Comparison of ENCODE assay signal across 8 cellular contexts in genomic region chr4:140252742-140253555, GRCh38.
DNase-seq lines count a peak whose midpoint lies in the region; ATAC-seq, FAIRE-seq and TF ChIP-seq lines count a peak whose summit lies in the region.

No MANE protein-coding gene starts in this region.

- peaks cover 6% of the 10 kb centered on the region for H3K27me3 Mint-ChIP-seq in activated naive CD4-positive, alpha-beta T cell treated with anti-CD3 and anti-CD28 coated beads for 36 hours (ENCODE audit: low read depth)

- no peaks in the 10 kb centered on the region for H3K9me2 ChIP-seq in Karpas-422 (replicated peaks; ENCODE audit: insufficient read depth, low read length)

- peak overlapping the region; percentile 76 for H3K4me2 ChIP-seq in Karpas-422 (ENCODE audit: low read depth, low read length, poor library complexity, severe bottlenecking)

- H2AFZ ChIP-seq in Karpas-422 (ENCODE audit: low read length) (peak overlapping the region; percentile 79), neuron (ENCODE audit: low read depth, low read length) (peak overlapping the region; percentile 74)

- H4K20me1 ChIP-seq in Karpas-422 (ENCODE audit: insufficient read depth, low read depth, low read length), result no peaks in the 10 kb centered on the region

- CTCF ChIA-PET in activated naive CD4-positive, alpha-beta T cell treated with anti-CD3 and anti-CD28 coated beads for 36 hours (lab: Charles Lee), result interaction anchor here (0.5 to 5.1 kb wide), 33 partner anchors 10 to 709 kb away, joined by 3 to 53 read pairs (median 3); partner anchors contain the start of gene MAML3

- 0 to 1% methylated on average over 29 to 61 of the region's 72 CpGs for whole genome bisulfite sequencing in testis, 2 donors

- H3K27ac Mint-ChIP-seq in activated naive CD4-positive, alpha-beta T cell treated with anti-CD3 and anti-CD28 coated beads for 36 hours, result no peak overlapping the region

- no peaks in the 10 kb centered on the region for H3K9me3 Mint-ChIP-seq in activated naive CD4-positive, alpha-beta T cell treated with anti-CD3 and anti-CD28 coated beads for 36 hours

- no peaks in the 10 kb centered on the region for H3K36me3 Mint-ChIP-seq in activated naive CD4-positive, alpha-beta T cell treated with anti-CD3 and anti-CD28 coated beads for 36 hours (ENCODE audit: low read depth)

- TF ChIP-seq POLR2A in testis (IDR thresholded peaks at IDR 0.05), result no peak

- peak; percentile 82 to 99 (median 91) for TF ChIP-seq CTCF in testis (IDR thresholded peaks at IDR 0.05)

- H3K4me3 Mint-ChIP-seq in activated naive CD4-positive, alpha-beta T cell treated with anti-CD3 and anti-CD28 coated beads for 36 hours, result peak overlapping the region; percentile 5

- peaks cover 11% of the 10 kb centered on the region for H3K4me1 Mint-ChIP-seq in activated naive CD4-positive, alpha-beta T cell treated with anti-CD3 and anti-CD28 coated beads for 36 hours (ENCODE audit: low read depth)

- DNase-seq in C1 segment of cervical spinal cord (lab: John Stamatoyannopoulos, UW) (peak in 13 of 14 donors; percentile 38 to 88 (median 78)), Karpas-422 (peak; percentile 81), SJCRH30 (peak; percentile 24 to 53), frontal cortex (ENCODE audit: low spot score in 2 of 2) (peak; percentile 76 to 81), testis (peak; percentile 85)
- DNase-seq in activated naive CD4-positive, alpha-beta T cell treated with anti-CD3 and anti-CD28 coated beads for 36 hours, result peak; percentile 65

- H3K27ac ChIP-seq in Karpas-422 (ENCODE audit: low read length), result peak overlapping the region; percentile 36; the same call in 1 of the 2 replicates
- no peak overlapping the region for H3K27ac ChIP-seq in SJCRH30
- peak overlapping the region; percentile 91 to 92 for H3K27ac ChIP-seq in testis

- H3K27me3 ChIP-seq in Karpas-422 (ENCODE audit: low read length) (no peaks in the 10 kb centered on the region), SJCRH30 (no peaks in the 10 kb centered on the region), neuron (ENCODE audit: insufficient read depth, low read length) (no peaks in the 10 kb centered on the region), testis (no peaks in the 10 kb centered on the region)

- H3K79me2 ChIP-seq in Karpas-422 (ENCODE audit: low read length), result no peaks in the 10 kb centered on the region

- H3K4me1 ChIP-seq in Karpas-422 (ENCODE audit: low read length) (peaks cover 64% of the 10 kb centered on the region), SJCRH30 (no peaks in the 10 kb centered on the region; the same call in 1 of the 2 replicates), neuron (ENCODE audit: insufficient read depth, low read length) (peaks cover 31% of the 10 kb centered on the region), testis (peaks cover 18% of the 10 kb centered on the region)

- H3K9ac ChIP-seq in Karpas-422 (ENCODE audit: low read length), result peak overlapping the region; percentile 75

- H3K4me3 ChIP-seq in Karpas-422 (ENCODE audit: low read length) (peak overlapping the region; percentile 64), SJCRH30 (peak overlapping the region; percentile 53), neuron (ENCODE audit: low read length) (peak overlapping the region; percentile 28), testis (peak overlapping the region; percentile 63 to 85)

- H3K36me3 ChIP-seq in Karpas-422 (ENCODE audit: insufficient read depth, low read length) (no peaks in the 10 kb centered on the region), SJCRH30 (no peaks in the 10 kb centered on the region), neuron (ENCODE audit: insufficient read depth, low read length) (no peaks in the 10 kb centered on the region), testis (ENCODE audit: low read depth, missing control alignments) (no peaks in the 10 kb centered on the region)

- no peaks in the 10 kb centered on the region for H3K9me3 ChIP-seq in Karpas-422 (ENCODE audit: low read length)
- H3K9me3 ChIP-seq in SJCRH30 (replicated peaks), result no peaks in the 10 kb centered on the region
- H3K9me3 ChIP-seq in neuron (ENCODE audit: low read length), result no peaks in the 10 kb centered on the region
- no peaks in the 10 kb centered on the region for H3K9me3 ChIP-seq in testis

- peak; percentile 40 for ATAC-seq in GM19468 (IDR thresholded peaks at IDR 0.05; ENCODE audit: extremely low read depth, unreplicated experiment)

- FAIRE-seq in frontal cortex (lab: Jason Lieb, UNC), result no peak

- intact Hi-C loops in activated naive CD4-positive, alpha-beta T cell treated with anti-CD3 and anti-CD28 coated beads for 36 hours (cut with micrococcal nuclease), result loop anchor here (1.0 to 5.0 kb wide), 9 partner anchors 97 to 696 kb away; partner anchors contain the start of gene SETD7
- intact Hi-C loops in testis (cut with DNase I; ENCODE audit: low total_unique reads), result loop anchor here (5.0 kb wide), 2 partner anchors 101 to 521 kb away; partner anchors contain the start of gene MAML3
